Comparison of ENCODE assay signal across 8 cellular contexts in genomic region chr12:53624956-53625355, GRCh38. TPM values are rescaled to one million over a fixed set of nuclear protein-coding genes. Genes with fewer than 3 reads are reported as not detected.
DNase-seq lines count a peak whose midpoint lies in the region; ATAC-seq, FAIRE-seq and TF ChIP-seq lines count a peak whose summit lies in the region.

No MANE protein-coding gene starts in this region.

- peaks cover 20% of the 10 kb centered on the region for H3K36me3 Mint-ChIP-seq in dendritic cell treated with granulocyte-macrophage colony-stimulating factor and Interleukin-4, amounts not matched to agents 40 ng/mL and 50 ng/mL, for 4 days (ENCODE audit: low read depth)
- no peaks in the 10 kb centered on the region for H3K36me3 Mint-ChIP-seq in natural killer cell treated with Interleukin-12 subunit alpha and Interleukin-12 subunit beta and Interleukin-15 and Interleukin-18, amount 100 ng/mL, for 72 hours

- H3K27ac Mint-ChIP-seq in dendritic cell treated with granulocyte-macrophage colony-stimulating factor and Interleukin-4, amounts not matched to agents 40 ng/mL and 50 ng/mL, for 4 days, result peak overlapping the region; percentile 89
- peak overlapping the region; percentile 89 to 98 for H3K27ac Mint-ChIP-seq in natural killer cell treated with Interleukin-12 subunit alpha and Interleukin-12 subunit beta and Interleukin-15 and Interleukin-18, amount 100 ng/mL, for 72 hours

- H3K36me3 ChIP-seq in BJ (ENCODE audit: control insufficient read depth, insufficient read depth, low read length) (no peaks in the 10 kb centered on the region), MG63 (no peaks in the 10 kb centered on the region; the same call in none of the 2 replicates)

- no peak for ATAC-seq in natural killer cell treated with Interleukin-12 subunit alpha and Interleukin-12 subunit beta and Interleukin-15 and Interleukin-18, amount 100 ng/mL, for 72 hours

- no peaks in the 10 kb centered on the region for H3K9me3 ChIP-seq in MG63

- CTCF ChIA-PET in BJ (lab: Yijun Ruan, JAX), result interaction anchor here (0.6 to 2.2 kb wide), 6 partner anchors 13 to 85 kb away, joined by 3 to 9 read pairs (median 5); partner anchors contain the start of gene ATP5MC2

- H3K27me3 Mint-ChIP-seq in dendritic cell treated with granulocyte-macrophage colony-stimulating factor and Interleukin-4, amounts not matched to agents 40 ng/mL and 50 ng/mL, for 4 days, result no peaks in the 10 kb centered on the region
- H3K27me3 Mint-ChIP-seq in natural killer cell treated with Interleukin-12 subunit alpha and Interleukin-12 subunit beta and Interleukin-15 and Interleukin-18, amount 100 ng/mL, for 72 hours, result no peaks in the 10 kb centered on the region

- H3K4me3 Mint-ChIP-seq in dendritic cell treated with granulocyte-macrophage colony-stimulating factor and Interleukin-4, amounts not matched to agents 40 ng/mL and 50 ng/mL, for 4 days, result peak overlapping the region; percentile 97
- H3K4me3 Mint-ChIP-seq in natural killer cell treated with Interleukin-12 subunit alpha and Interleukin-12 subunit beta and Interleukin-15 and Interleukin-18, amount 100 ng/mL, for 72 hours, result peak overlapping the region; percentile 98

- intact Hi-C loops in dendritic cell treated with granulocyte-macrophage colony-stimulating factor and Interleukin-4, amounts not matched to agents 40 ng/mL and 50 ng/mL, for 4 days (cut with micrococcal nuclease), result no loop called here

- H3K27me3 ChIP-seq in BJ (ENCODE audit: control insufficient read depth, insufficient read depth, low read length) (no peaks in the 10 kb centered on the region), MG63 (no peaks in the 10 kb centered on the region)

- DNase-seq in BJ (ENCODE audit: low read depth), result no peak
- DNase-seq in MG63, result no peak
- no peak for DNase-seq in natural killer cell treated with Interleukin-12 subunit alpha and Interleukin-12 subunit beta and Interleukin-15 and Interleukin-18, amount 100 ng/mL, for 72 hours (ENCODE audit: low spot score)
- DNase-seq in D721Med (ENCODE audit: insufficient read length, low spot score), result no peak
- DNase-seq in NCI-H1930 (lab: John Stamatoyannopoulos, UW), result no peak
- DNase-seq in frontal cortex (ENCODE audit: low spot score in 2 of 2), result no peak
- no peak for DNase-seq in SHP77 treated with DMSO at 0.1 percent for 48 hours (lab: John Stamatoyannopoulos, UW)

- H3K4me3 ChIP-seq in BJ (ENCODE audit: low read depth, low read length), result peak overlapping the region; percentile 86
- peak overlapping the region; percentile 82 for H3K4me3 ChIP-seq in MG63

- H3K4me1 Mint-ChIP-seq in dendritic cell treated with granulocyte-macrophage colony-stimulating factor and Interleukin-4, amounts not matched to agents 40 ng/mL and 50 ng/mL, for 4 days (ENCODE audit: low read depth), result peaks cover 36% of the 10 kb centered on the region
- H3K4me1 Mint-ChIP-seq in natural killer cell treated with Interleukin-12 subunit alpha and Interleukin-12 subunit beta and Interleukin-15 and Interleukin-18, amount 100 ng/mL, for 72 hours (ENCODE audit: low read depth in 2 of 2), result peaks cover 19 to 35% of the 10 kb centered on the region in 2 donors

- FAIRE-seq in D721Med (lab: Jason Lieb, UNC), result no peak
- no peak for FAIRE-seq in frontal cortex (lab: Jason Lieb, UNC)

- POLR2A ChIA-PET in BJ (lab: Charles Lee), result no interaction called here

- TF ChIP-seq CTCF in BJ (IDR thresholded peaks at IDR 0.05; ENCODE audit: insufficient read depth, low read depth, low read length), result no peak
- TF ChIP-seq CTCF in D721Med (IDR thresholded peaks at IDR 0.05; ENCODE audit: insufficient read depth, missing control alignments), result no peak

- no peaks in the 10 kb centered on the region for H3K9me3 Mint-ChIP-seq in dendritic cell treated with granulocyte-macrophage colony-stimulating factor and Interleukin-4, amounts not matched to agents 40 ng/mL and 50 ng/mL, for 4 days
- H3K9me3 Mint-ChIP-seq in natural killer cell treated with Interleukin-12 subunit alpha and Interleukin-12 subunit beta and Interleukin-15 and Interleukin-18, amount 100 ng/mL, for 72 hours, result no peaks in the 10 kb centered on the region

RNA-seq across cellular contexts. Expression of gene ATF7, which starts 1.2 kb away (rescaled TPM):
- polyA plus RNA-seq in BJ (2011; rRNA removed), result 21.8 and 22.9 TPM in 2 replicates
- 21.8 and 28.3 TPM in 2 replicates for polyA minus RNA-seq in BJ (2011; rRNA and poly(A)+ RNA removed)
- 5.7 and 12.4 TPM in 2 replicates for total RNA-seq in MG63 (2014; rRNA removed; shearing (Covaris generic); ENCODE audit: low replicate concordance)
- total RNA-seq in natural killer cell treated with Interleukin-12 subunit alpha and Interleukin-12 subunit beta and Interleukin-15 and Interleukin-18, amount 100 ng/mL, for 72 hours, result 10 to 100 TPM; 36.4 to 39.4 TPM
- total RNA-seq in frontal cortex, result 4.1 TPM

RNA-seq across cellular contexts. Expression of gene ATP5MC2, which starts 50.9 kb away (rescaled TPM):
- polyA plus RNA-seq in BJ (2011; rRNA removed), result 356 and 381 TPM in 2 replicates
- polyA minus RNA-seq in BJ (2011; rRNA and poly(A)+ RNA removed), result 476 and 1,007 TPM in 2 replicates
- total RNA-seq in MG63 (2014; rRNA removed; shearing (Covaris generic); ENCODE audit: low replicate concordance), result 213 and 230 TPM in 2 replicates
- total RNA-seq in natural killer cell treated with Interleukin-12 subunit alpha and Interleukin-12 subunit beta and Interleukin-15 and Interleukin-18, amount 100 ng/mL, for 72 hours, result 100 to 1,000 TPM; 221 to 334 TPM
- total RNA-seq in frontal cortex, result 73.0 TPM
